8 cellular contexts compared by ENCODE assay signal in genomic region chr9:137301086-137301947, GRCh38. TPM values are rescaled to one million over a fixed set of nuclear protein-coding genes. Genes with fewer than 3 reads are reported as not detected.
DNase-seq lines count a peak whose midpoint lies in the region; ATAC-seq and TF ChIP-seq lines count a peak whose summit lies in the region.

No MANE protein-coding gene starts in this region.

- H3K27me3 ChIP-seq in SJSA1 (replicated peaks): peaks cover 36% of the 10 kb centered on the region
- H3K27me3 ChIP-seq in dorsolateral prefrontal cortex: peaks cover 0 to 48% (median 9%) of the 10 kb centered on the region in 45 donors

- peaks cover 34% of the 10 kb centered on the region for H3K27me3 Mint-ChIP-seq in mesothelial cell of epicardium (ENCODE audit: low read depth)

- intact Hi-C loops in dorsolateral prefrontal cortex (cut with DNase I): no loop called here

- no peaks in the 10 kb centered on the region for H3K36me3 ChIP-seq in SJSA1

- H3K9me3 Mint-ChIP-seq in mesothelial cell of epicardium: no peaks in the 10 kb centered on the region

- H3K9me3 ChIP-seq in SJSA1 (replicated peaks): no peaks in the 10 kb centered on the region

- ATAC-seq in HG03175 (IDR thresholded peaks at IDR 0.05; ENCODE audit: unreplicated experiment): peak; percentile 17
- ATAC-seq in HG03378 (IDR thresholded peaks at IDR 0.05; ENCODE audit: unreplicated experiment): no peak
- ATAC-seq in esophagus mucosa: no peak

- peak overlapping the region; percentile 87 for H3K4me3 Mint-ChIP-seq in mesothelial cell of epicardium

- H3K4me1 ChIP-seq in SJSA1 (replicated peaks): peaks cover 20% of the 10 kb centered on the region

- H3K27ac ChIP-seq in SJSA1 (no peak overlapping the region), dorsolateral prefrontal cortex (peak overlapping the region in 51 of 59 donors; percentile 27 to 85 (median 71))

- H3K4me1 Mint-ChIP-seq in mesothelial cell of epicardium: peaks cover 29% of the 10 kb centered on the region

- peak overlapping the region; percentile 85 for H3K27ac Mint-ChIP-seq in mesothelial cell of epicardium

- in situ Hi-C loops in ACHN (cut with HindIII; ENCODE audit: low pct_ligation_motif_present, low pct_unique_long_range_greater_than_20kb, low sequenced_read_pairs): no loop called here

- peak in 18 of 56 donors; percentile 3 to 48 (median 22) for TF ChIP-seq CTCF in dorsolateral prefrontal cortex (IDR thresholded peaks at IDR 0.05 in 54 of 56, conservative IDR thresholded peaks at IDR 0.05 in 2 of 56; ENCODE audit: low read depth in 1 of 56, partially characterized antibody in 56 of 56)
- TF ChIP-seq CTCF in mesothelial cell of epicardium (IDR thresholded peaks at IDR 0.05; ENCODE audit: unreplicated experiment): no peak

- H3K36me3 Mint-ChIP-seq in mesothelial cell of epicardium: no peaks in the 10 kb centered on the region

- H3K4me3 ChIP-seq in SJSA1: peak overlapping the region; percentile 27
- peak overlapping the region; percentile 34 to 72 (median 59) for H3K4me3 ChIP-seq in dorsolateral prefrontal cortex

- peak; percentile 54 for DNase-seq in ACHN
- DNase-seq in GM03348 (ENCODE audit: low spot score): peak; percentile 65
- DNase-seq in SJSA1 (ENCODE audit: low read depth in 1 of 2, low spot score in 2 of 2): peak in 1 of 2 experiments; percentile 36
- DNase-seq in dorsolateral prefrontal cortex: peak in 1 of 10 donors; percentile 48
- peak in 1 of 2 experiments; percentile 65 for DNase-seq in mesothelial cell of epicardium (ENCODE audit: low spot score in 2 of 2, unreplicated experiment in 2 of 2)

RNA-seq across cellular contexts. Expression of gene NRARP, which starts 0.8 kb away (rescaled TPM):
- 0.97 and 1.2 TPM in 2 replicates for total RNA-seq in SJSA1 (2014; rRNA removed; shearing (Covaris generic))
- 10 to 100 TPM in 47 of 120 experiments, 1 to 10 TPM in 73; 4.6 to 17.2 (median 9.3) TPM for total RNA-seq in dorsolateral prefrontal cortex
- 7.4 to 9.6 TPM (median 9.2 TPM) in 3 replicates for total RNA-seq in mesothelial cell of epicardium
- total RNA-seq in esophagus mucosa: 20.4 TPM

RNA-seq across cellular contexts. Expression of gene TOR4A, which starts 23.8 kb away (rescaled TPM):
- 9.7 and 10.9 TPM in 2 replicates for total RNA-seq in SJSA1 (2014; rRNA removed; shearing (Covaris generic))
- total RNA-seq in dorsolateral prefrontal cortex: 1 to 10 TPM in 106 of 120 experiments, under 1 TPM in 14; 0.75 to 5.2 (median 1.7) TPM
- total RNA-seq in mesothelial cell of epicardium: 5.7 to 6.5 TPM (median 6.5 TPM) in 3 replicates
- total RNA-seq in esophagus mucosa: 15.4 TPM

RNA-seq across cellular contexts. Expression of gene NELFB, which starts 46.2 kb away (rescaled TPM):
- total RNA-seq in SJSA1 (2014; rRNA removed; shearing (Covaris generic)): 35.2 and 41.9 TPM in 2 replicates
- total RNA-seq in dorsolateral prefrontal cortex (100 to 1,000 TPM in 1 of 120 experiments, 10 to 100 TPM in 119; 50.4 to 106 (median 64.4) TPM), mesothelial cell of epicardium (51.6 to 54.8 TPM (median 53.3 TPM) in 3 replicates), esophagus mucosa (36.7 TPM)

RNA-seq across cellular contexts. Expression of gene STPG3, which starts 50.2 kb away (rescaled TPM):
- total RNA-seq in SJSA1 (2014; rRNA removed; shearing (Covaris generic)): not detected in 2 replicates
- not detected for total RNA-seq in dorsolateral prefrontal cortex
- 0.18 to 0.29 TPM in 2 of 3 replicates, not detected in the other for total RNA-seq in mesothelial cell of epicardium
- not detected for total RNA-seq in esophagus mucosa
